ENCODE assay signal across 9 cellular contexts in genomic region chr10:29734980-29735627, GRCh38.
DNase-seq lines count a peak whose midpoint lies in the region; ATAC-seq, FAIRE-seq and TF ChIP-seq lines count a peak whose summit lies in the region.
"Had no signal": no experiment of that assay in that cellular context is flagged by ENCODE, and none has a peak within 500 bp of the region (broad histone marks: within the 10 kb centered on the region; RNA-seq: fewer than 3 reads in every experiment).

No MANE protein-coding gene starts in this region.

- H3K4me3 Mint-ChIP-seq in activated CD8-positive, alpha-beta T cell treated with anti-CD3 and anti-CD28 coated beads, Interleukin-2, amount 10 ng/mL, durations not matched to agents 7 days and 5 days = peak overlapping the region; percentile 78
- H3K4me3 Mint-ChIP-seq in stimulated activated effector memory CD8-positive, alpha-beta T cell treated with anti-CD3 and anti-CD28 coated beads, Interleukin-12 subunit alpha, Interleukin-12 subunit beta, amount 100 ng/mL, for 72 hours = peak overlapping the region; percentile 76

- ATAC-seq in activated CD8-positive, alpha-beta T cell treated with anti-CD3 and anti-CD28 coated beads, Interleukin-2, amount 10 ng/mL, durations not matched to agents 7 days and 5 days = peak; percentile 68
- peak; percentile 69 for ATAC-seq in stimulated activated effector memory CD8-positive, alpha-beta T cell treated with anti-CD3 and anti-CD28 coated beads, Interleukin-12 subunit alpha, Interleukin-12 subunit beta, amount 100 ng/mL, for 72 hours

- peaks cover 7% of the 10 kb centered on the region for H3K4me1 Mint-ChIP-seq in activated CD8-positive, alpha-beta T cell treated with anti-CD3 and anti-CD28 coated beads, Interleukin-2, amount 10 ng/mL, durations not matched to agents 7 days and 5 days (ENCODE audit: low read depth)
- H3K4me1 Mint-ChIP-seq in stimulated activated effector memory CD8-positive, alpha-beta T cell treated with anti-CD3 and anti-CD28 coated beads, Interleukin-12 subunit alpha, Interleukin-12 subunit beta, amount 100 ng/mL, for 72 hours = peaks cover 19% of the 10 kb centered on the region

- H3K36me3 ChIP-seq in MG63 = no peaks in the 10 kb centered on the region
- H3K36me3 ChIP-seq in endocrine pancreas (ENCODE audit: control insufficient read depth, insufficient read depth, low read length) = no peaks in the 10 kb centered on the region

- H3K4me3 ChIP-seq in MG63 = peak overlapping the region; percentile 73
- no peak overlapping the region for H3K4me3 ChIP-seq in endocrine pancreas (ENCODE audit: control insufficient read depth, insufficient read depth, low read length)

- H3K9me3 Mint-ChIP-seq in activated CD8-positive, alpha-beta T cell treated with anti-CD3 and anti-CD28 coated beads, Interleukin-2, amount 10 ng/mL, durations not matched to agents 7 days and 5 days (ENCODE audit: insufficient read depth) = no peaks in the 10 kb centered on the region
- no peaks in the 10 kb centered on the region for H3K9me3 Mint-ChIP-seq in stimulated activated effector memory CD8-positive, alpha-beta T cell treated with anti-CD3 and anti-CD28 coated beads, Interleukin-12 subunit alpha, Interleukin-12 subunit beta, amount 100 ng/mL, for 72 hours

- H3K9me3 ChIP-seq in MG63 = no peaks in the 10 kb centered on the region
- H3K9me3 ChIP-seq in endocrine pancreas (ENCODE audit: control insufficient read depth, low read length) = no peaks in the 10 kb centered on the region

- POLR2A ChIA-PET in GM10248 (lab: Yijun Ruan, JAX) = no interaction called here
- POLR2A ChIA-PET in activated CD8-positive, alpha-beta T cell treated with anti-CD3 and anti-CD28 coated beads, Interleukin-2, amount 10 ng/mL, durations not matched to agents 7 days and 5 days (lab: Charles Lee) = interaction anchor here (1.3 kb wide), 1 partner anchor 201 kb away, joined by 3 read pairs; no protein-coding TSS in a partner anchor

- no peak for TF ChIP-seq CTCF in GM10248 (IDR thresholded peaks at IDR 0.05; ENCODE audit: control extremely low read depth, extremely low read depth, low read depth, missing control alignments)

- peaks cover 32% of the 10 kb centered on the region for H3K27me3 Mint-ChIP-seq in activated CD8-positive, alpha-beta T cell treated with anti-CD3 and anti-CD28 coated beads, Interleukin-2, amount 10 ng/mL, durations not matched to agents 7 days and 5 days (ENCODE audit: low read depth)

- CTCF ChIA-PET in GM10248 (lab: Yijun Ruan, JAX) = interaction anchor here (0.8 to 2.0 kb wide), 6 partner anchors 11 to 33 kb away, joined by 3 to 7 read pairs (median 4); no protein-coding TSS in a partner anchor
- CTCF ChIA-PET in activated CD8-positive, alpha-beta T cell treated with anti-CD3 and anti-CD28 coated beads, Interleukin-2, amount 10 ng/mL, durations not matched to agents 7 days and 5 days (lab: Charles Lee) = interaction anchor here (0.8 to 2.6 kb wide), 9 partner anchors 9 to 290 kb away, joined by 3 to 8 read pairs (median 4); no protein-coding TSS in a partner anchor

- TF ChIP-seq POLR2A in H54 (IDR thresholded peaks at IDR 0.05; ENCODE audit: low read depth, low read length) = 0 out of 2 replicates have a peak, but pooled peaks have one; percentile 3

- FAIRE-seq in H54 (lab: Jason Lieb, UNC) = no peak
- FAIRE-seq: endometrium had no signal

- H3K4me1 ChIP-seq in endocrine pancreas (ENCODE audit: control insufficient read depth, insufficient read depth, low read length) = no peaks in the 10 kb centered on the region

- no peak overlapping the region for H3K27ac Mint-ChIP-seq in activated CD8-positive, alpha-beta T cell treated with anti-CD3 and anti-CD28 coated beads, Interleukin-2, amount 10 ng/mL, durations not matched to agents 7 days and 5 days
- peak overlapping the region; percentile 71 for H3K27ac Mint-ChIP-seq in stimulated activated effector memory CD8-positive, alpha-beta T cell treated with anti-CD3 and anti-CD28 coated beads, Interleukin-12 subunit alpha, Interleukin-12 subunit beta, amount 100 ng/mL, for 72 hours

- H3K36me3 Mint-ChIP-seq in activated CD8-positive, alpha-beta T cell treated with anti-CD3 and anti-CD28 coated beads, Interleukin-2, amount 10 ng/mL, durations not matched to agents 7 days and 5 days (ENCODE audit: low read depth) = no peaks in the 10 kb centered on the region
- no peaks in the 10 kb centered on the region for H3K36me3 Mint-ChIP-seq in stimulated activated effector memory CD8-positive, alpha-beta T cell treated with anti-CD3 and anti-CD28 coated beads, Interleukin-12 subunit alpha, Interleukin-12 subunit beta, amount 100 ng/mL, for 72 hours

- peak; percentile 52 for DNase-seq in GM10248 (ENCODE audit: extremely low spot score)
- DNase-seq in H54 (ENCODE audit: insufficient read length, low spot score) = peak; percentile 56
- peak; percentile 41 for DNase-seq in MG63
- peak; percentile 67 for DNase-seq in activated CD8-positive, alpha-beta T cell treated with anti-CD3 and anti-CD28 coated beads, Interleukin-2, amount 10 ng/mL, durations not matched to agents 7 days and 5 days
- DNase-seq in mucosa of gallbladder (ENCODE audit: low spot score) = peak; percentile 51
- peak in 1 of 2 donors; percentile 31 for DNase-seq in stimulated activated effector memory CD8-positive, alpha-beta T cell treated with anti-CD3 and anti-CD28 coated beads, Interleukin-12 subunit alpha, Interleukin-12 subunit beta, amount 100 ng/mL, for 72 hours (ENCODE audit: low spot score in 2 of 2)
- no peak for DNase-seq in NCI-H2107 treated with DMSO at 0.1 percent for 48 hours (lab: John Stamatoyannopoulos, UW; ENCODE audit: unreplicated experiment)

- peak overlapping the region; percentile 52 for H3K9ac ChIP-seq in endocrine pancreas (ENCODE audit: control insufficient read depth, insufficient read depth, low read length)

- H3K27me3 ChIP-seq in MG63 (no peaks in the 10 kb centered on the region), endocrine pancreas (ENCODE audit: control insufficient read depth, insufficient read depth, low read length) (no peaks in the 10 kb centered on the region)
